ENCODE assay signal across 10 cellular contexts in the genomic region with DNA sequence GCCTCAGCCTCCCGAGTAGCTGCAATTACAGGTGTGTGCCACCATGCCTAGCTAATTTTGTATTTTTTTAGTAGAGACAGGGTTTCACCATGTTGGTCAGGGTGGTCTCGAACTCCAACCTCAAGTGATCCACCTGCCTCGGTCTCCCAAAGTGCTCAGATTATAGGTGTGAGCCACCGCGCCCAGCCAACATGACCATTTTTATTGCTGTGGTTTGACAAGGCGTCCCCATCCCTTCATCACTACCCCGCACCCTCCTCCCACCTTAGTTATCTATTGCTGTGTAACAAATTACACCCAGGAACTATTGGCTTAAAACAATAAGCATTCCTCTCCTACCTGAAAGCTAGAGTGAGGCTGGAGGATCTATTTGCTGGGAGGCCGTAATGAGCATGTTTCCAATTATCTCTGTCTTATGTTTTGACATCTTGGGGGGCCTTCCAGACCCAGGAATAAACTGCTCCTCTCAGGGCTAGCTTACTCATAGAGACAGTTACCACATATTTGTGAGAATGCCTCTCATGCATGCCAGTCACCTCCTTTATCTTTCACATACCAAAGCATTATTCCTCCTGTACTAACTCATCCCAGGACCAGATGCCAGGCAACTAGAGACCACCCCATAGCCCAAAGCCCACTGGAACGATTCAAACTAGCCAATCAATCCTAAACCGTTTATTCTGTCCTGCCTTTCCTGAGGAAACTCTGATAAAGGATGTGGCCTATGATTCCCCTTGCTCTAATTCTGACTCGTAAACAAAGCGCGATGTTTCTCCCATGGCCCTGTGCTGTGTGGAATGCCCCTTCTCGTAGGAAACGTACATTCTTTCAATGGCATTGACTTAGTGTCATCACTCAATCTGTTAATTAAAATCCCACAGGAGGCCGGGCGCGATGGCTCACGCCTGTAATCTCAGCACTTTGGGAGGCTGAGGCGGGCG. TPM values are rescaled to one million over a fixed set of nuclear protein-coding genes. Genes with fewer than 3 reads are reported as not detected.
A peak's percentile ranks its signal among the peaks of the same experiment; 100 is the strongest.
DNase-seq lines count a peak whose midpoint lies in the region; ATAC-seq and TF ChIP-seq lines count a peak whose summit lies in the region.
"Had no signal": no experiment of that assay in that cellular context is flagged by ENCODE, and none has a peak within 500 bp of the region (broad histone marks: within the 10 kb centered on the region; RNA-seq: fewer than 3 reads in every experiment).

No MANE protein-coding gene starts in this region.

- peaks cover 13% of the 10 kb centered on the region; the same call in 1 of the 2 replicates for H3K79me2 ChIP-seq in GM23338 (replicated peaks; ENCODE audit: insufficient read depth)

- peaks cover 13% of the 10 kb centered on the region for H3K4me1 Mint-ChIP-seq in GM23338
- H3K4me1 Mint-ChIP-seq in activated naive CD8-positive, alpha-beta T cell treated with anti-CD3 and anti-CD28 coated beads, Interleukin-2, amount 50 U/mL, for 24 hours = peaks cover 16% of the 10 kb centered on the region

- peaks cover 5% of the 10 kb centered on the region; the same call in 1 of the 2 replicates for H3K36me3 ChIP-seq in GM23338 (ENCODE audit: insufficient read depth)

- H3K27ac Mint-ChIP-seq in GM23338 = peak overlapping the region; percentile 15; the same call in 1 of the 2 replicates
- H3K27ac Mint-ChIP-seq in activated naive CD8-positive, alpha-beta T cell treated with anti-CD3 and anti-CD28 coated beads, Interleukin-2, amount 50 U/mL, for 24 hours = peak overlapping the region; percentile 42

- no peak overlapping the region for H3K4me3 Mint-ChIP-seq in GM23338
- H3K4me3 Mint-ChIP-seq in activated naive CD8-positive, alpha-beta T cell treated with anti-CD3 and anti-CD28 coated beads, Interleukin-2, amount 50 U/mL, for 24 hours = no peak overlapping the region

- peaks cover 14% of the 10 kb centered on the region for H3K4me1 ChIP-seq in GM23338 (ENCODE audit: insufficient read depth)

- DNase-seq in AG04449 (ENCODE audit: low read depth, low spot score) = peak; percentile 69
- DNase-seq in GM23338 (ENCODE audit: low spot score) = no peak
- DNase-seq in activated naive CD8-positive, alpha-beta T cell treated with anti-CD3 and anti-CD28 coated beads, Interleukin-2, amount 50 U/mL, for 24 hours = no peak
- peak; percentile 69 for DNase-seq in kidney glomerular epithelial cell (lab: John Stamatoyannopoulos, UW)
- DNase-seq in NCI-H2196 (lab: John Stamatoyannopoulos, UW; ENCODE audit: unreplicated experiment) = no peak
- DNase-seq: NCI-H1417, SHP77 treated with DMSO at 0.1 percent for 48 hours had no signal

- H3K9me2 ChIP-seq in GM23338 (ENCODE audit: insufficient read depth) = no peaks in the 10 kb centered on the region

- ATAC-seq in GM23338 = no peak
- ATAC-seq in activated naive CD8-positive, alpha-beta T cell treated with anti-CD3 and anti-CD28 coated beads, Interleukin-2, amount 50 U/mL, for 24 hours = no peak
- ATAC-seq in HG03045 (IDR thresholded peaks at IDR 0.05; ENCODE audit: unreplicated experiment) = no peak
- no peak for ATAC-seq in HG03442 (IDR thresholded peaks at IDR 0.05; ENCODE audit: unreplicated experiment)
- no peak for ATAC-seq in HG02798 (IDR thresholded peaks at IDR 0.05; ENCODE audit: poor library complexity, unreplicated experiment)

- TF ChIP-seq CTCF in AG04449 (IDR thresholded peaks at IDR 0.05; ENCODE audit: insufficient read depth, low read length, missing control alignments) (no peak), GM23338 (conservative IDR thresholded peaks at IDR 0.05; ENCODE audit: low read depth in 2 of 2) (no peak)

- 0 out of 2 replicates have a peak overlapping the region, but pooled peaks have one; percentile 26 for H3K27ac ChIP-seq in GM23338 (ENCODE audit: low read depth)

- H3F3A ChIP-seq in GM23338 (replicated peaks; ENCODE audit: low read depth) = peaks cover 16% of the 10 kb centered on the region

- H3K4me3 ChIP-seq in AG04449 (ENCODE audit: low read depth, low read length) (no peak overlapping the region), GM23338 (no peak overlapping the region)

- CTCF ChIA-PET in AG04449 (lab: Yijun Ruan, JAX) = interaction anchor here (0.9 to 7.8 kb wide), 6 partner anchors 28 to 275 kb away, joined by 3 to 58 read pairs (median 27); partner anchors contain the start of gene MEI1

- H3K4me2 ChIP-seq in GM23338 = no peak overlapping the region

- H3K27me3 Mint-ChIP-seq in GM23338 (ENCODE audit: insufficient read depth, low read depth, poor library complexity) = peaks cover 24% of the 10 kb centered on the region
- no peaks in the 10 kb centered on the region for H3K27me3 Mint-ChIP-seq in activated naive CD8-positive, alpha-beta T cell treated with anti-CD3 and anti-CD28 coated beads, Interleukin-2, amount 50 U/mL, for 24 hours

- no peak overlapping the region for H2AFZ ChIP-seq in GM23338

- peaks cover 15% of the 10 kb centered on the region for H3K36me3 Mint-ChIP-seq in GM23338 (ENCODE audit: low read depth)
- peaks cover 21% of the 10 kb centered on the region for H3K36me3 Mint-ChIP-seq in activated naive CD8-positive, alpha-beta T cell treated with anti-CD3 and anti-CD28 coated beads, Interleukin-2, amount 50 U/mL, for 24 hours (ENCODE audit: low read depth)

- POLR2A ChIA-PET in AG04449 (lab: Yijun Ruan, JAX) = no interaction called here

- no peaks in the 10 kb centered on the region for H3K27me3 ChIP-seq in GM23338 (ENCODE audit: insufficient read depth)

- H3K9me3 Mint-ChIP-seq in GM23338 = no peaks in the 10 kb centered on the region
- no peaks in the 10 kb centered on the region for H3K9me3 Mint-ChIP-seq in activated naive CD8-positive, alpha-beta T cell treated with anti-CD3 and anti-CD28 coated beads, Interleukin-2, amount 50 U/mL, for 24 hours

- H4K20me1 ChIP-seq in GM23338 (replicated peaks; ENCODE audit: insufficient read depth) = peaks cover 18% of the 10 kb centered on the region

TF ChIP-seq in GM23338, 12 proteins besides CTCF, POLR2A, EP300 and RAD21 (continues in another document):
- TF ChIP-seq CREB1 (CRISPR knock-in tag; IDR thresholded peaks at IDR 0.05; ENCODE audit: low read depth) = no peak

RNA-seq across cellular contexts. Expression of gene SNU13, which starts 19.4 kb away (rescaled TPM):
- 163 and 193 TPM in 2 replicates for total RNA-seq in GM23338 (2014; rRNA removed; shearing (Covaris generic))
- 464 and 512 TPM in 2 replicates for polyA plus RNA-seq in GM23338 (2016; fragmentation: Nextera tagmentation; extraction: Ambion mirVana)

RNA-seq across cellular contexts. Expression of gene MEI1, which starts 30.1 kb away (rescaled TPM):
- total RNA-seq in GM23338 (2014; rRNA removed; shearing (Covaris generic)) = 0.27 and 0.28 TPM in 2 replicates
- 0.09 and 0.87 TPM in 2 replicates for polyA plus RNA-seq in GM23338 (2016; fragmentation: Nextera tagmentation; extraction: Ambion mirVana)

RNA-seq across cellular contexts. Expression of gene XRCC6, which starts 48.1 kb away (rescaled TPM):
- total RNA-seq in GM23338 (2014; rRNA removed; shearing (Covaris generic)) = 495 and 498 TPM in 2 replicates
- polyA plus RNA-seq in GM23338 (2016; fragmentation: Nextera tagmentation; extraction: Ambion mirVana) = 351 and 352 TPM in 2 replicates

RNA-seq across cellular contexts. Expression of gene DESI1, which starts 48.4 kb away (rescaled TPM):
- total RNA-seq in GM23338 (2014; rRNA removed; shearing (Covaris generic)) = 40.4 and 53.8 TPM in 2 replicates
- 33.7 and 37.9 TPM in 2 replicates for polyA plus RNA-seq in GM23338 (2016; fragmentation: Nextera tagmentation; extraction: Ambion mirVana)

Comparison
In these comparisons a context has a peak if more than half of its experiments do, and no peak if none do; other contexts are left out.
1. DNase-seq: peak in AG04449 (single experiment) and kidney glomerular epithelial cell (single experiment); none in GM23338 (single experiment), activated naive CD8-positive, alpha-beta T cell treated with anti-CD3 and anti-CD28 coated beads, Interleukin-2, amount 50 U/mL, for 24 hours (single experiment) and NCI-H2196 (single experiment).